In genomic region chr2:224930990-224931389, GRCh38 we compare ENCODE assay signal across 1 cellular context.
TF ChIP-seq lines count a peak whose summit lies in the region.

No MANE protein-coding gene starts in this region.

TF ChIP-seq in HCT116, 20 proteins besides CTCF, POLR2A, EP300 and RAD21 (continued from another document):
- TF ChIP-seq ZBTB33 (IDR thresholded peaks at IDR 0.05; ENCODE audit: extremely low read depth, insufficient replicate concordance, low read length), result no peak
- TF ChIP-seq SRF (IDR thresholded peaks at IDR 0.05; ENCODE audit: low read depth), result no peak
- TF ChIP-seq EGR1 (IDR thresholded peaks at IDR 0.05; ENCODE audit: low read depth), result no peak
- no peak for TF ChIP-seq YY1 (IDR thresholded peaks at IDR 0.05; ENCODE audit: extremely low read depth, insufficient replicate concordance, low read depth, low read length)
- no peak for TF ChIP-seq POLR2AphosphoS5 (IDR thresholded peaks at IDR 0.05; ENCODE audit: low read depth, low read length)
- TF ChIP-seq SIN3A (IDR thresholded peaks at IDR 0.05; ENCODE audit: low read depth), result no peak
- no peak for TF ChIP-seq MAX (IDR thresholded peaks at IDR 0.05)
- no peak for TF ChIP-seq ZNF274 (IDR thresholded peaks at IDR 0.05; ENCODE audit: low read depth, low read length)
- no peak for TF ChIP-seq REST (IDR thresholded peaks at IDR 0.05; ENCODE audit: low read depth)
- no peak for TF ChIP-seq ELF1 (IDR thresholded peaks at IDR 0.05; ENCODE audit: borderline replicate concordance, low read depth)
- TF ChIP-seq EZH2phosphoT487 (IDR thresholded peaks at IDR 0.05; ENCODE audit: borderline replicate concordance), result no peak
- TF ChIP-seq EZH2 (IDR thresholded peaks at IDR 0.05), result no peak
